In the genomic region with DNA sequence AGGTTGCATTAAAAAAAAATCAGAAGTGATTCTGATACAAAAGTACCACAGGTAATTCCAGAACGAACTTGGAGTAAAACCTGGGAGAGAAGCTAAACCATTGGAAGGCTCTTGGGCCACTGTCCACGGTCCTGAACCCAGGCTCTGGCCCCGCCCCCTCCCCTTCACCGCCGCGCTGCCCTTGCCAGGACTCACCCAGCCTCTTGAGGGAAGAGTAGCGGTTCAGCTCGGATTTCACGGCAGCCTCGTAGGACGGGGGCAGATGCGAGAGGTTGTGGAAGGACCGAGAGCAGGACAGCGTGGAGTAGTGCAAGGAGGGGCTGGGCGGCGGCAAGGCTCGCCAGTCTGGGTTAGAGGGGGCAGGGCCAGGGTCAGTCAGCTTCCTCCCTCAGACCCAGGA, we compare ENCODE assay signal across 1 cellular context.
A peak's percentile ranks its signal among the peaks of the same experiment; 100 is the strongest.
TF ChIP-seq lines count a peak whose summit lies in the region.

No MANE protein-coding gene starts in this region.

TF ChIP-seq in HepG2, 621 proteins besides CTCF, POLR2A, EP300 and RAD21 (continued from another document and continues in another):
- TF ChIP-seq ZFX (CRISPR knock-in tag; IDR thresholded peaks at IDR 0.05; ENCODE audit: low read depth) (no peak), GPN1 (CRISPR knock-in tag; IDR thresholded peaks at IDR 0.05; ENCODE audit: borderline replicate concordance) (no peak), ZNF749 (CRISPR knock-in tag; IDR thresholded peaks at IDR 0.05; ENCODE audit: borderline replicate concordance) (peak; percentile 58; the same call in 1 of the 2 replicates), ZFP90 (CRISPR knock-in tag; IDR thresholded peaks at IDR 0.05; ENCODE audit: borderline replicate concordance) (no peak), ZNF337 (CRISPR knock-in tag; IDR thresholded peaks at IDR 0.05; ENCODE audit: borderline replicate concordance, low read depth) (no peak), SUZ12 (IDR thresholded peaks at IDR 0.05; ENCODE audit: low read depth, low read length) (no peak), PTBP1 (IDR thresholded peaks at IDR 0.05; ENCODE audit: low read depth, low read length, poor library complexity, severe bottlenecking) (no peak), ARID2 (CRISPR knock-in tag; IDR thresholded peaks at IDR 0.05; ENCODE audit: borderline replicate concordance) (no peak), ZNF501 (CRISPR knock-in tag; IDR thresholded peaks at IDR 0.05) (no peak), ETV6 (CRISPR knock-in tag; conservative IDR thresholded peaks at IDR 0.05) (0 out of 2 replicates have a peak, but pooled peaks have one; percentile 53), ZNF253 (CRISPR knock-in tag; IDR thresholded peaks at IDR 0.05; ENCODE audit: borderline replicate concordance) (no peak), ZKSCAN1 (IDR thresholded peaks at IDR 0.05; ENCODE audit: low read length) (no peak), NRL (CRISPR knock-in tag; IDR thresholded peaks at IDR 0.05; ENCODE audit: borderline replicate concordance) (no peak), GABPB1 (CRISPR knock-in tag; IDR thresholded peaks at IDR 0.05) (peak; percentile 32; the same call in 1 of the 2 replicates), JDP2 (CRISPR knock-in tag; IDR thresholded peaks at IDR 0.05; ENCODE audit: borderline replicate concordance) (no peak), DPF2 (CRISPR knock-in tag; IDR thresholded peaks at IDR 0.05; ENCODE audit: borderline replicate concordance, low read depth) (no peak), ZNF616 (CRISPR knock-in tag; IDR thresholded peaks at IDR 0.05; ENCODE audit: low read depth) (peak; percentile 51; the same call in 1 of the 2 replicates), ZNF549 (CRISPR knock-in tag; IDR thresholded peaks at IDR 0.05) (no peak), ZNF160 (CRISPR knock-in tag; IDR thresholded peaks at IDR 0.05) (no peak), SMAD1 (CRISPR knock-in tag; IDR thresholded peaks at IDR 0.05; ENCODE audit: borderline replicate concordance, low read depth) (no peak), KLF6 (CRISPR knock-in tag; IDR thresholded peaks at IDR 0.05) (peak; percentile 90), ZNF713 (CRISPR knock-in tag; IDR thresholded peaks at IDR 0.05) (no peak), ZNF232 (CRISPR knock-in tag; IDR thresholded peaks at IDR 0.05; ENCODE audit: borderline replicate concordance) (peak; percentile 90; the same call in 1 of the 2 replicates), ZNF780A (CRISPR knock-in tag; IDR thresholded peaks at IDR 0.05) (no peak), RFX5 (IDR thresholded peaks at IDR 0.05; ENCODE audit: low read depth, low read length) (no peak), MEIS2 (CRISPR knock-in tag; IDR thresholded peaks at IDR 0.05) (peak; percentile 48; the same call in 1 of the 2 replicates), PCBP2 (optimal IDR thresholded peaks at IDR 0.05; ENCODE audit: low read depth, low read length, poor library complexity, severe bottlenecking) (no peak), ZNF296 (CRISPR knock-in tag; conservative IDR thresholded peaks at IDR 0.05) (no peak), JUN (CRISPR knock-in tag; IDR thresholded peaks at IDR 0.05) (no peak), ZNF567 (CRISPR knock-in tag; IDR thresholded peaks at IDR 0.05; ENCODE audit: borderline replicate concordance) (no peak), FLYWCH1 (CRISPR knock-in tag; IDR thresholded peaks at IDR 0.05) (no peak)
- TF ChIP-seq, protein P1, sequence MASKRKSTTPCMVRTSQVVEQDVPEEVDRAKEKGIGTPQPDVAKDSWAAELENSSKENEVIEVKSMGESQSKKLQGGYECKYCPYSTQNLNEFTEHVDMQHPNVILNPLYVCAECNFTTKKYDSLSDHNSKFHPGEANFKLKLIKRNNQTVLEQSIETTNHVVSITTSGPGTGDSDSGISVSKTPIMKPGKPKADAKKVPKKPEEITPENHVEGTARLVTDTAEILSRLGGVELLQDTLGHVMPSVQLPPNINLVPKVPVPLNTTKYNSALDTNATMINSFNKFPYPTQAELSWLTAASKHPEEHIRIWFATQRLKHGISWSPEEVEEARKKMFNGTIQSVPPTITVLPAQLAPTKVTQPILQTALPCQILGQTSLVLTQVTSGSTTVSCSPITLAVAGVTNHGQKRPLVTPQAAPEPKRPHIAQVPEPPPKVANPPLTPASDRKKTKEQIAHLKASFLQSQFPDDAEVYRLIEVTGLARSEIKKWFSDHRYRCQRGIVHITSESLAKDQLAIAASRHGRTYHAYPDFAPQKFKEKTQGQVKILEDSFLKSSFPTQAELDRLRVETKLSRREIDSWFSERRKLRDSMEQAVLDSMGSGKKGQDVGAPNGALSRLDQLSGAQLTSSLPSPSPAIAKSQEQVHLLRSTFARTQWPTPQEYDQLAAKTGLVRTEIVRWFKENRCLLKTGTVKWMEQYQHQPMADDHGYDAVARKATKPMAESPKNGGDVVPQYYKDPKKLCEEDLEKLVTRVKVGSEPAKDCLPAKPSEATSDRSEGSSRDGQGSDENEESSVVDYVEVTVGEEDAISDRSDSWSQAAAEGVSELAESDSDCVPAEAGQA (IDR thresholded peaks at IDR 0.05; ENCODE audit: low read depth): no peak
- TF ChIP-seq, protein P1 (CRISPR knock-in tag; IDR thresholded peaks at IDR 0.05; ENCODE audit: borderline replicate concordance): no peak
- TF ChIP-seq, protein P2, sequence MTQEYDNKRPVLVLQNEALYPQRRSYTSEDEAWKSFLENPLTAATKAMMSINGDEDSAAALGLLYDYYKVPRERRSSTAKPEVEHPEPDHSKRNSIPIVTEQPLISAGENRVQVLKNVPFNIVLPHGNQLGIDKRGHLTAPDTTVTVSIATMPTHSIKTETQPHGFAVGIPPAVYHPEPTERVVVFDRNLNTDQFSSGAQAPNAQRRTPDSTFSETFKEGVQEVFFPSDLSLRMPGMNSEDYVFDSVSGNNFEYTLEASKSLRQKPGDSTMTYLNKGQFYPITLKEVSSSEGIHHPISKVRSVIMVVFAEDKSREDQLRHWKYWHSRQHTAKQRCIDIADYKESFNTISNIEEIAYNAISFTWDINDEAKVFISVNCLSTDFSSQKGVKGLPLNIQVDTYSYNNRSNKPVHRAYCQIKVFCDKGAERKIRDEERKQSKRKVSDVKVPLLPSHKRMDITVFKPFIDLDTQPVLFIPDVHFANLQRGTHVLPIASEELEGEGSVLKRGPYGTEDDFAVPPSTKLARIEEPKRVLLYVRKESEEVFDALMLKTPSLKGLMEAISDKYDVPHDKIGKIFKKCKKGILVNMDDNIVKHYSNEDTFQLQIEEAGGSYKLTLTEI (CRISPR knock-in tag; conservative IDR thresholded peaks at IDR 0.05): no peak
- TF ChIP-seq, protein P3, sequence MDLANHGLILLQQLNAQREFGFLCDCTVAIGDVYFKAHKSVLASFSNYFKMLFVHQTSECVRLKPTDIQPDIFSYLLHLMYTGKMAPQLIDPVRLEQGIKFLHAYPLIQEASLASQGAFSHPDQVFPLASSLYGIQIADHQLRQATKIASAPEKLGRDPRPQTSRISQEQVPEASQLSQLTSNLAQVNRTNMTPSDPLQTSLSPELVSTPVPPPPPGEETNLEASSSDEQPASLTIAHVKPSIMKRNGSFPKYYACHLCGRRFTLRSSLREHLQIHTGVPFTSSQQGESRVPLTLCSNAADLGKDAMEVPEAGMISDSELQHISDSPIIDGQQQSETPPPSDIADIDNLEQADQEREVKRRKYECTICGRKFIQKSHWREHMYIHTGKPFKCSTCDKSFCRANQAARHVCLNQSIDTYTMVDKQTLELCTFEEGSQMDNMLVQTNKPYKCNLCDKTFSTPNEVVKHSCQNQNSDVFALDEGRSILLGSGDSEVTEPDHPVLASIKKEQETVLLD (CRISPR knock-in tag; IDR thresholded peaks at IDR 0.05; ENCODE audit: low read depth): no peak
- TF ChIP-seq, protein P4, sequence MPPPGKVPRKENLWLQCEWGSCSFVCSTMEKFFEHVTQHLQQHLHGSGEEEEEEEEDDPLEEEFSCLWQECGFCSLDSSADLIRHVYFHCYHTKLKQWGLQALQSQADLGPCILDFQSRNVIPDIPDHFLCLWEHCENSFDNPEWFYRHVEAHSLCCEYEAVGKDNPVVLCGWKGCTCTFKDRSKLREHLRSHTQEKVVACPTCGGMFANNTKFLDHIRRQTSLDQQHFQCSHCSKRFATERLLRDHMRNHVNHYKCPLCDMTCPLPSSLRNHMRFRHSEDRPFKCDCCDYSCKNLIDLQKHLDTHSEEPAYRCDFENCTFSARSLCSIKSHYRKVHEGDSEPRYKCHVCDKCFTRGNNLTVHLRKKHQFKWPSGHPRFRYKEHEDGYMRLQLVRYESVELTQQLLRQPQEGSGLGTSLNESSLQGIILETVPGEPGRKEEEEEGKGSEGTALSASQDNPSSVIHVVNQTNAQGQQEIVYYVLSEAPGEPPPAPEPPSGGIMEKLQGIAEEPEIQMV (CRISPR knock-in tag; IDR thresholded peaks at IDR 0.05; ENCODE audit: low read depth): no peak
- TF ChIP-seq, protein P5, sequence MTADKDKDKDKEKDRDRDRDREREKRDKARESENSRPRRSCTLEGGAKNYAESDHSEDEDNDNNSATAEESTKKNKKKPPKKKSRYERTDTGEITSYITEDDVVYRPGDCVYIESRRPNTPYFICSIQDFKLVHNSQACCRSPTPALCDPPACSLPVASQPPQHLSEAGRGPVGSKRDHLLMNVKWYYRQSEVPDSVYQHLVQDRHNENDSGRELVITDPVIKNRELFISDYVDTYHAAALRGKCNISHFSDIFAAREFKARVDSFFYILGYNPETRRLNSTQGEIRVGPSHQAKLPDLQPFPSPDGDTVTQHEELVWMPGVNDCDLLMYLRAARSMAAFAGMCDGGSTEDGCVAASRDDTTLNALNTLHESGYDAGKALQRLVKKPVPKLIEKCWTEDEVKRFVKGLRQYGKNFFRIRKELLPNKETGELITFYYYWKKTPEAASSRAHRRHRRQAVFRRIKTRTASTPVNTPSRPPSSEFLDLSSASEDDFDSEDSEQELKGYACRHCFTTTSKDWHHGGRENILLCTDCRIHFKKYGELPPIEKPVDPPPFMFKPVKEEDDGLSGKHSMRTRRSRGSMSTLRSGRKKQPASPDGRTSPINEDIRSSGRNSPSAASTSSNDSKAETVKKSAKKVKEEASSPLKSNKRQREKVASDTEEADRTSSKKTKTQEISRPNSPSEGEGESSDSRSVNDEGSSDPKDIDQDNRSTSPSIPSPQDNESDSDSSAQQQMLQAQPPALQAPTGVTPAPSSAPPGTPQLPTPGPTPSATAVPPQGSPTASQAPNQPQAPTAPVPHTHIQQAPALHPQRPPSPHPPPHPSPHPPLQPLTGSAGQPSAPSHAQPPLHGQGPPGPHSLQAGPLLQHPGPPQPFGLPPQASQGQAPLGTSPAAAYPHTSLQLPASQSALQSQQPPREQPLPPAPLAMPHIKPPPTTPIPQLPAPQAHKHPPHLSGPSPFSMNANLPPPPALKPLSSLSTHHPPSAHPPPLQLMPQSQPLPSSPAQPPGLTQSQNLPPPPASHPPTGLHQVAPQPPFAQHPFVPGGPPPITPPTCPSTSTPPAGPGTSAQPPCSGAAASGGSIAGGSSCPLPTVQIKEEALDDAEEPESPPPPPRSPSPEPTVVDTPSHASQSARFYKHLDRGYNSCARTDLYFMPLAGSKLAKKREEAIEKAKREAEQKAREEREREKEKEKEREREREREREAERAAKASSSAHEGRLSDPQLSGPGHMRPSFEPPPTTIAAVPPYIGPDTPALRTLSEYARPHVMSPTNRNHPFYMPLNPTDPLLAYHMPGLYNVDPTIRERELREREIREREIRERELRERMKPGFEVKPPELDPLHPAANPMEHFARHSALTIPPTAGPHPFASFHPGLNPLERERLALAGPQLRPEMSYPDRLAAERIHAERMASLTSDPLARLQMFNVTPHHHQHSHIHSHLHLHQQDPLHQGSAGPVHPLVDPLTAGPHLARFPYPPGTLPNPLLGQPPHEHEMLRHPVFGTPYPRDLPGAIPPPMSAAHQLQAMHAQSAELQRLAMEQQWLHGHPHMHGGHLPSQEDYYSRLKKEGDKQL (CRISPR knock-in tag; IDR thresholded peaks at IDR 0.05; ENCODE audit: low read depth): 0 out of 2 replicates have a peak, but pooled peaks have one; percentile 25
- TF ChIP-seq, protein P6, sequence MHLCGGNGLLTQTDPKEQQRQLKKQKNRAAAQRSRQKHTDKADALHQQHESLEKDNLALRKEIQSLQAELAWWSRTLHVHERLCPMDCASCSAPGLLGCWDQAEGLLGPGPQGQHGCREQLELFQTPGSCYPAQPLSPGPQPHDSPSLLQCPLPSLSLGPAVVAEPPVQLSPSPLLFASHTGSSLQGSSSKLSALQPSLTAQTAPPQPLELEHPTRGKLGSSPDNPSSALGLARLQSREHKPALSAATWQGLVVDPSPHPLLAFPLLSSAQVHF (CRISPR knock-in tag; IDR thresholded peaks at IDR 0.05): no peak
- TF ChIP-seq, protein P7, sequence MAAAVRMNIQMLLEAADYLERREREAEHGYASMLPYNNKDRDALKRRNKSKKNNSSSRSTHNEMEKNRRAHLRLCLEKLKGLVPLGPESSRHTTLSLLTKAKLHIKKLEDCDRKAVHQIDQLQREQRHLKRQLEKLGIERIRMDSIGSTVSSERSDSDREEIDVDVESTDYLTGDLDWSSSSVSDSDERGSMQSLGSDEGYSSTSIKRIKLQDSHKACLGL (CRISPR knock-in tag; IDR thresholded peaks at IDR 0.05): no peak
- TF ChIP-seq, protein P8, sequence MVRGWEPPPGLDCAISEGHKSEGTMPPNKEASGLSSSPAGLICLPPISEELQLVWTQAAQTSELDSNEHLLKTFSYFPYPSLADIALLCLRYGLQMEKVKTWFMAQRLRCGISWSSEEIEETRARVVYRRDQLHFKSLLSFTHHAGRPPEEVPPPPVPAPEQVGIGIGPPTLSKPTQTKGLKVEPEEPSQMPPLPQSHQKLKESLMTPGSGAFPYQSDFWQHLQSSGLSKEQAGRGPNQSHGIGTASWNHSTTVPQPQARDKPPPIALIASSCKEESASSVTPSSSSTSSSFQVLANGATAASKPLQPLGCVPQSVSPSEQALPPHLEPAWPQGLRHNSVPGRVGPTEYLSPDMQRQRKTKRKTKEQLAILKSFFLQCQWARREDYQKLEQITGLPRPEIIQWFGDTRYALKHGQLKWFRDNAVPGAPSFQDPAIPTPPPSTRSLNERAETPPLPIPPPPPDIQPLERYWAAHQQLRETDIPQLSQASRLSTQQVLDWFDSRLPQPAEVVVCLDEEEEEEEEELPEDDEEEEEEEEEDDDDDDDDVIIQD (CRISPR knock-in tag; IDR thresholded peaks at IDR 0.05; ENCODE audit: low read depth): no peak
- TF ChIP-seq, protein P9, sequence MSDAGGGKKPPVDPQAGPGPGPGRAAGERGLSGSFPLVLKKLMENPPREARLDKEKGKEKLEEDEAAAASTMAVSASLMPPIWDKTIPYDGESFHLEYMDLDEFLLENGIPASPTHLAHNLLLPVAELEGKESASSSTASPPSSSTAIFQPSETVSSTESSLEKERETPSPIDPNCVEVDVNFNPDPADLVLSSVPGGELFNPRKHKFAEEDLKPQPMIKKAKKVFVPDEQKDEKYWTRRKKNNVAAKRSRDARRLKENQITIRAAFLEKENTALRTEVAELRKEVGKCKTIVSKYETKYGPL (CRISPR knock-in tag; IDR thresholded peaks at IDR 0.05): no peak
